In the genomic region with DNA sequence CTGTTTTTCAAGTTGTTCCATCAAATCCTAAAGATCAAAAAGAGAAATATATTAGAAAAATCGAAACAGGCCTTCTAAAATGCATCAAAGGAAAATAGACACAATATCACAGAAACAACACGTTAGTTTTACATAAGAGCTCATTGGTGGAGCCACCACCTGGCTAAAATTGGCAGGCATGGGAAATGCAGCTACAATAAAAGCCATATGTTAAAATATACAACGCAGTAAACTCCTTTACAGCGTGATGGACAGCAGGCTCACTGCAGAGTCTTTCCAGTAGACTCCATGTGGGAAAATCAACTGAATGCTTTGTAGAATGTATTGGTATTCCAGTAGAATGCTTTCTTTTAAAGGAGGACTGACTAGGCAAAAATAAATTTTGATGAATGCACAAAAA, we compare ENCODE assay signal across 1 cellular context.
TF ChIP-seq lines count a peak whose summit lies in the region.

No MANE protein-coding gene starts in this region.

TF ChIP-seq in GM23338, 12 proteins besides CTCF, POLR2A, EP300 and RAD21 (continued from another document):
- TF ChIP-seq ZNF462 (CRISPR knock-in tag; IDR thresholded peaks at IDR 0.05) (no peak), REST (IDR thresholded peaks at IDR 0.05; ENCODE audit: unreplicated experiment) (no peak), POLR2AphosphoS5 (IDR thresholded peaks at IDR 0.05; ENCODE audit: low read depth) (no peak), STAT1 (IDR thresholded peaks at IDR 0.05; ENCODE audit: unreplicated experiment) (no peak), ETS1 (IDR thresholded peaks at IDR 0.05) (no peak), JUNB (IDR thresholded peaks at IDR 0.05; ENCODE audit: unreplicated experiment) (no peak), ZNF331 (CRISPR knock-in tag; IDR thresholded peaks at IDR 0.05; ENCODE audit: low read depth) (no peak), ZNF114 (CRISPR knock-in tag; IDR thresholded peaks at IDR 0.05) (no peak), NANOG (IDR thresholded peaks at IDR 0.05; ENCODE audit: borderline replicate concordance) (no peak)
